9 cellular contexts compared by ENCODE assay signal in the genomic region with DNA sequence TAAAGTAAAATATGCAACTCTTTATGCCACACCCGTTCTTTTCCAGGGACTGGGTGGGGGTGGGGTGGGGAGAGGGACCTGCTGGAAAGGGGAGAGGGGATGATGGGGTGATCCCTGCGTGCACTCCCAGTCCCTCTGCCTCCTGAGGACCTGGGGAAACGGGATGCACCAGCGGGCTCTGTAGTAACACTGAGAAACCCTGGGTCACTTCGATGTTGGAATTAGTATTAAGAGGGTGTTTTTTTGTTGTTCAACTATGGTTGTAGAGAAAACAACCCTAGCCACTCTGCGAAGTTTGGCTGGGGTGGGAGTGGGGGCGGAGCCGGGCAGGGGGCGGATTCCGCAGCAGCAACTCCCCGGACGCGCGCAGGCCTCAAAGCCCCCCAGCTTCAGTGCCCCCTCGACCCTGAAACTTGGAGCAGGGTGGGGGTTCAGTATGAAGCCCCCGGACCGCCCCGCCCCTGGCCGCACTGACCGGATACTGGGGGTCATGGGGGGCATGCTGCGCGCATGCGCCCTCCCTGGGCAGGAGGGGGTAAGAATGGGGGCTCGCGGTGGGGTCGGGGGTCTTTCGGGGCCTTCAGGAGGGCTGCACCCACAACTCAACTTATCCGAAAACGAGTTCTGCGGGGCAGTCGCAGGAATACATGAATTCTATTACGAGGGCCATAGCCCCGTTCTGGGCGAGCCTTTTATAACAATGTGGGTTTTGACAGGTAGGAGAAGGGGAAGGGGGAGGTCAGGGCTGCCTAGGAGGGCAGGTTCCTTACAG. TPM values are rescaled to one million over a fixed set of nuclear protein-coding genes. Genes with fewer than 3 reads are reported as not detected.
DNase-seq lines count a peak whose midpoint lies in the region; ATAC-seq and TF ChIP-seq lines count a peak whose summit lies in the region.
"Had no signal": no experiment of that assay in that cellular context is flagged by ENCODE, and none has a peak within 500 bp of the region (broad histone marks: within the 10 kb centered on the region; RNA-seq: fewer than 3 reads in every experiment).

No MANE protein-coding gene starts in this region.

- no peak for TF ChIP-seq POLR2A in esophagus squamous epithelium (IDR thresholded peaks at IDR 0.05)

- no peaks in the 10 kb centered on the region for H3K9me3 ChIP-seq in esophagus squamous epithelium

- H3K36me3 ChIP-seq in esophagus squamous epithelium = peaks cover 0 to 11% (median 0%) of the 10 kb centered on the region in 3 donors
- H3K36me3 ChIP-seq in urinary bladder (ENCODE audit: insufficient read depth) = no peaks in the 10 kb centered on the region

- no peaks in the 10 kb centered on the region for H3K9me3 Mint-ChIP-seq in activated T-cell treated with anti-CD3 and anti-CD28 coated beads, Interleukin-2, amount 50 U/mL, for 72 hours
- H3K9me3 Mint-ChIP-seq in naive B cell = no peaks in the 10 kb centered on the region

- DNase-seq in activated T-cell treated with anti-CD3 and anti-CD28 coated beads, Interleukin-2, amount 50 U/mL, for 72 hours = no peak
- DNase-seq in activated T-cell treated with anti-CD3 and anti-CD28 coated beads, Interleukin-2, amount 50 U/mL, for 48 hours = no peak
- DNase-seq in esophagus squamous epithelium (lab: John Stamatoyannopoulos, UW) (no peak), naive B cell (no peak), NCI-H2081 (lab: John Stamatoyannopoulos, UW) (no peak)
- no peak for DNase-seq in stimulated activated CD8-positive, alpha-beta memory T cell treated with anti-CD3 and anti-CD28 coated beads, Interleukin-4, amount 100 ng/mL, for 48 hours
- DNase-seq: stimulated activated CD4-positive, alpha-beta T cell treated with anti-CD3 and anti-CD28 coated beads, Interleukin-4, amount 100 ng/mL, for 24 hours had no signal

- H3K4me3 ChIP-seq in esophagus squamous epithelium = peak overlapping the region; percentile 45 to 75 (median 63)
- peak overlapping the region; percentile 67 for H3K4me3 ChIP-seq in urinary bladder (ENCODE audit: low read depth, low read length)

- H3K4me1 Mint-ChIP-seq in activated T-cell treated with anti-CD3 and anti-CD28 coated beads, Interleukin-2, amount 50 U/mL, for 72 hours (ENCODE audit: low read depth) = peaks cover 16% of the 10 kb centered on the region
- peaks cover 26 to 43% (median 39%) of the 10 kb centered on the region in 3 donors for H3K4me1 Mint-ChIP-seq in naive B cell

- H3K4me1 ChIP-seq in esophagus squamous epithelium (peaks cover 17 to 61% (median 18%) of the 10 kb centered on the region in 3 donors), urinary bladder (ENCODE audit: insufficient read depth) (no peaks in the 10 kb centered on the region)

- intact Hi-C loops in esophagus squamous epithelium (cut with DNase I) = no loop called here

- H3K36me3 Mint-ChIP-seq in activated T-cell treated with anti-CD3 and anti-CD28 coated beads, Interleukin-2, amount 50 U/mL, for 72 hours (ENCODE audit: insufficient read depth in 2 of 2) = no peaks in the 10 kb centered on the region
- no peaks in the 10 kb centered on the region for H3K36me3 Mint-ChIP-seq in naive B cell

- no peak for ATAC-seq in activated T-cell treated with anti-CD3 and anti-CD28 coated beads, Interleukin-2, amount 50 U/mL, for 72 hours (replicated peaks in 1 of 2)
- ATAC-seq in naive B cell (ENCODE audit: low read depth in 2 of 2) = no peak
- ATAC-seq in GM18870 (IDR thresholded peaks at IDR 0.05; ENCODE audit: unreplicated experiment) = no peak

- H3K27ac ChIP-seq in esophagus squamous epithelium (peak overlapping the region; percentile 77 to 92 (median 86)), urinary bladder (ENCODE audit: low read depth) (peak overlapping the region; percentile 57)

- H3K27me3 ChIP-seq in esophagus squamous epithelium = peaks cover 0 to 53% (median 0%) of the 10 kb centered on the region in 4 donors

- H3K27me3 Mint-ChIP-seq in activated T-cell treated with anti-CD3 and anti-CD28 coated beads, Interleukin-2, amount 50 U/mL, for 72 hours (ENCODE audit: low read depth) = peaks cover 21% of the 10 kb centered on the region
- H3K27me3 Mint-ChIP-seq in naive B cell = peaks cover 51 to 78% (median 60%) of the 10 kb centered on the region in 3 donors

- H3K4me3 Mint-ChIP-seq in activated T-cell treated with anti-CD3 and anti-CD28 coated beads, Interleukin-2, amount 50 U/mL, for 72 hours = peak overlapping the region; percentile 36 to 83
- peak overlapping the region; percentile 57 to 90 (median 82) for H3K4me3 Mint-ChIP-seq in naive B cell

- H3K27ac Mint-ChIP-seq in activated T-cell treated with anti-CD3 and anti-CD28 coated beads, Interleukin-2, amount 50 U/mL, for 72 hours = no peak overlapping the region
- H3K27ac Mint-ChIP-seq in naive B cell = no peak overlapping the region

- 43 to 44% methylated on average over 7 to 25 of the region's 34 CpGs for WGBS in esophagus squamous epithelium, 2 donors
- 9% methylated on average over 34 of the region's 34 CpGs for WGBS in urinary bladder

- TF ChIP-seq CTCF in esophagus squamous epithelium (IDR thresholded peaks at IDR 0.05) = no peak

RNA-seq across cellular contexts. Expression of a gene that starts 1.3 kb away (rescaled TPM):
- 1 to 10 TPM; 2.8 to 5.3 TPM for total RNA-seq in activated T-cell treated with anti-CD3 and anti-CD28 coated beads, Interleukin-2, amount 50 U/mL, for 72 hours
- total RNA-seq in esophagus squamous epithelium (10 to 100 TPM in 1 of 4 donors, 1 to 10 TPM in 2, under 1 TPM in 1; 0.76 to 27.7 (median 6.2) TPM), urinary bladder (64.1 TPM)
- polyA plus RNA-seq in naive B cell (ENCODE audit: low read depth in 6 of 6) (not detected), urinary bladder (158 TPM)

RNA-seq across cellular contexts. Expression of a gene that starts 5.3 kb away (rescaled TPM):
- 10 to 100 TPM; 44.3 to 52.7 TPM for total RNA-seq in activated T-cell treated with anti-CD3 and anti-CD28 coated beads, Interleukin-2, amount 50 U/mL, for 72 hours
- total RNA-seq in esophagus squamous epithelium (10 to 100 TPM in 1 of 4 donors, 1 to 10 TPM in 3; 1.6 to 16.6 (median 5.6) TPM), urinary bladder (29.8 TPM)
- polyA plus RNA-seq in naive B cell (ENCODE audit: low read depth in 6 of 6) (under 1 TPM in 5 of 6 donors, not detected in 1; 0.16 to 0.53 (median 0.29) TPM), urinary bladder (64.3 TPM)

RNA-seq across cellular contexts. Expression of a gene that starts 19.0 kb away (rescaled TPM):
- total RNA-seq in activated T-cell treated with anti-CD3 and anti-CD28 coated beads, Interleukin-2, amount 50 U/mL, for 72 hours = 10 to 100 TPM; 21.3 to 23.1 TPM
- total RNA-seq in esophagus squamous epithelium (10 to 100 TPM; 25.2 to 41.7 (median 33.1) TPM), urinary bladder (9.5 TPM)
- polyA plus RNA-seq in naive B cell (ENCODE audit: low read depth in 6 of 6) (10 to 100 TPM; 15.8 to 42.0 (median 19.1) TPM), urinary bladder (26.8 TPM)

RNA-seq across cellular contexts. Expression of a gene that starts 23.0 kb away (rescaled TPM):
- total RNA-seq in activated T-cell treated with anti-CD3 and anti-CD28 coated beads, Interleukin-2, amount 50 U/mL, for 72 hours = 1 to 10 TPM; 2.5 to 3.8 TPM
- under 1 TPM; 0.18 to 0.56 (median 0.23) TPM for total RNA-seq in esophagus squamous epithelium
- polyA plus RNA-seq in naive B cell (ENCODE audit: low read depth in 6 of 6) = not detected
- 3.6 TPM for total RNA-seq in urinary bladder
- polyA plus RNA-seq in urinary bladder = 2.7 TPM
